In the genomic region with DNA sequence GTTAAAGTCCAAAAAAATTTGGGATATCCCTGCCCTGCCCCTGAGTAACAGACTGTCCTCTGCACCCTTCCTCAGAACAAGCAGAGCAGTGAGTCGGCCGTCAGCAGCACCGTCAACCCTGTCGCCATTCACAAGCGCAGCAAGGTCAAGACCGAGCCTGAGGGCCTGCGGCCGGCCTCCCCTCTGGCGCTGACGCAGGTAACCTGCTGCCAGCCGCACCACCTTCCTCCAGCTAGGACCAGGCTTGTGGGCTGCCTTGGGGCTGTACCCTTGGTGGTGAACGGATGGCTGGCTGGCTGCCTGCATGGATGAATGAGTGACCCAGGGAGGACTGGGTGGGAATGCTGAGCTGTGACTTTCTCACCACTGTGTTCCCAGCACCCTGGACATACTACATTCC, we compare ENCODE assay signal across 24 cellular contexts.
DNase-seq lines count a peak whose midpoint lies in the region; ATAC-seq, FAIRE-seq and TF ChIP-seq lines count a peak whose summit lies in the region.
"Had no signal": no experiment of that assay in that cellular context is flagged by ENCODE, and none has a peak within 500 bp of the region (broad histone marks: within the 10 kb centered on the region; RNA-seq: fewer than 3 reads in every experiment).

No MANE protein-coding gene starts in this region.

- no peaks in the 10 kb centered on the region for H3K4me1 ChIP-seq in neural progenitor cell
- H3K4me1 ChIP-seq: BE2C had no signal

- H3K9me3 Mint-ChIP-seq in neural progenitor cell, result no peaks in the 10 kb centered on the region
- H3K9me3 Mint-ChIP-seq: CD8-positive, alpha-beta memory T cell had no signal

- peak; percentile 48 for FAIRE-seq in urothelium cell line (lab: Jason Lieb, UNC)
- FAIRE-seq: A204.1, GM12878, GM12892, GM18507, GM19239 had no signal

- TF ChIP-seq CTCF in neural progenitor cell (IDR thresholded peaks at IDR 0.05), result no peak

- intact Hi-C loops in left ventricle myocardium superior (cut with micrococcal nuclease), result no loop called here
- intact Hi-C loops in Right ventricle myocardium superior (cut with DNase I), result no loop called here

- no peak overlapping the region for H3K9ac ChIP-seq in neural progenitor cell
- H3K9ac ChIP-seq: BLaER1 had no signal

- peaks cover 6% of the 10 kb centered on the region for H3K27me3 Mint-ChIP-seq in neural progenitor cell (ENCODE audit: insufficient read depth, low read depth)
- H3K27me3 Mint-ChIP-seq: CD4-positive, alpha-beta memory T cell; CD4-positive, CD25-positive, alpha-beta regulatory T cell had no signal

- no peak overlapping the region for H3K4me3 ChIP-seq in neural progenitor cell
- H3K4me3 ChIP-seq: BLaER1, GM12878 had no signal

- H2AFZ ChIP-seq in neural progenitor cell (replicated peaks), result no peak overlapping the region

- H3K4me1 Mint-ChIP-seq in neural progenitor cell, result no peaks in the 10 kb centered on the region
- H3K4me1 Mint-ChIP-seq: CD14-positive monocyte; CD4-positive, alpha-beta memory T cell; CD4-positive, CD25-positive, alpha-beta regulatory T cell; CD8-positive, alpha-beta memory T cell had no signal

- peaks cover 38% of the 10 kb centered on the region for H3K36me3 Mint-ChIP-seq in neural progenitor cell
- H3K36me3 Mint-ChIP-seq: CD14-positive monocyte; CD4-positive, alpha-beta memory T cell; CD4-positive, CD25-positive, alpha-beta regulatory T cell; CD8-positive, alpha-beta memory T cell had no signal

- no peaks in the 10 kb centered on the region for H3F3A ChIP-seq in neural progenitor cell (ENCODE audit: low read depth)

- no peaks in the 10 kb centered on the region for H4K20me1 ChIP-seq in neural progenitor cell (ENCODE audit: low read depth)
- H4K20me1 ChIP-seq: BLaER1 had no signal

- no peaks in the 10 kb centered on the region for H3K79me2 ChIP-seq in neural progenitor cell (ENCODE audit: low read depth)

- H3K27ac Mint-ChIP-seq in neural progenitor cell, result peak overlapping the region; percentile 26
- H3K27ac Mint-ChIP-seq: CD14-positive monocyte; CD4-positive, alpha-beta memory T cell; CD4-positive, CD25-positive, alpha-beta regulatory T cell had no signal

- no peak overlapping the region for H3K27ac ChIP-seq in neural progenitor cell
- H3K27ac ChIP-seq: BLaER1 had no signal

- no peaks in the 10 kb centered on the region for H3K9me3 ChIP-seq in neural progenitor cell (ENCODE audit: low read depth)
- H3K9me3 ChIP-seq: BE2C had no signal

- peak; percentile 23 for DNase-seq in left ventricle myocardium superior
- DNase-seq in Right ventricle myocardium superior, result no peak
- no peak for DNase-seq in neural progenitor cell (ENCODE audit: low spot score)
- DNase-seq in urothelium cell line (ENCODE audit: low spot score), result no peak
- DNase-seq: 8988T; ACHN; BE2C; C1 segment of cervical spinal cord; CD4-positive, alpha-beta memory T cell; CD4-positive, CD25-positive, alpha-beta regulatory T cell; COR-L47; DMS 273 treated with DMSO at 0.1 percent for 48 hours; DND-41; EL; GDM1 had no signal

- no peaks in the 10 kb centered on the region for H3K27me3 ChIP-seq in neural progenitor cell
- H3K27me3 ChIP-seq: BE2C, BLaER1 had no signal

- no peak overlapping the region for H3K4me2 ChIP-seq in neural progenitor cell
- H3K4me2 ChIP-seq: BLaER1 had no signal

- no peak overlapping the region for H3K4me3 Mint-ChIP-seq in neural progenitor cell
- H3K4me3 Mint-ChIP-seq: CD14-positive monocyte; CD4-positive, alpha-beta memory T cell; CD4-positive, CD25-positive, alpha-beta regulatory T cell; CD8-positive, alpha-beta memory T cell had no signal

- ATAC-seq in left ventricle myocardium superior, result no peak
- ATAC-seq in Right ventricle myocardium superior (ENCODE audit: poor library complexity), result no peak
- ATAC-seq in GM19328 (IDR thresholded peaks at IDR 0.05; ENCODE audit: unreplicated experiment), result no peak
- ATAC-seq: GM12878 had no signal

- no peaks in the 10 kb centered on the region for H3K36me3 ChIP-seq in neural progenitor cell
- H3K36me3 ChIP-seq: BE2C, BLaER1 had no signal
